In genomic region chr21:34669880-34670219, GRCh38 we compare ENCODE assay signal across 10 cellular contexts. TPM values are rescaled to one million over a fixed set of nuclear protein-coding genes. Genes with fewer than 3 reads are reported as not detected.
DNase-seq lines count a peak whose midpoint lies in the region; ATAC-seq, FAIRE-seq and TF ChIP-seq lines count a peak whose summit lies in the region.
"Not testable (repeated sequence)": the region's sequence is repeated elsewhere in the genome, so short reads cannot be mapped to it uniquely, and the experiment has no call there.
"Had no signal": no experiment of that assay in that cellular context is flagged by ENCODE, and none has a peak within 500 bp of the region (broad histone marks: within the 10 kb centered on the region; RNA-seq: fewer than 3 reads in every experiment).

No MANE protein-coding gene starts in this region.

- not testable (repeated sequence) for H3K36me3 ChIP-seq in SK-N-SH (replicated peaks in 1 of 2; ENCODE audit: control insufficient read depth in 1 of 2, insufficient read depth in 2 of 2, low read length in 1 of 2); H1 (ENCODE audit: control insufficient read depth in 2 of 4, insufficient read depth in 4 of 4, low read length in 3 of 4); iPS DF 6.9 (ENCODE audit: control insufficient read depth, insufficient read depth, low read length); naive thymus-derived CD4-positive, alpha-beta T cell (ENCODE audit: control insufficient read depth in 2 of 3, insufficient read depth in 3 of 3, low read length in 3 of 3); upper lobe of right lung

- not testable (repeated sequence) for H3K4me1 ChIP-seq in SK-N-SH (ENCODE audit: control insufficient read depth in 1 of 2, insufficient read depth in 2 of 2, low read depth in 1 of 2, low read length in 1 of 2); H1 (replicated peaks in 1 of 4; ENCODE audit: control insufficient read depth in 3 of 4, insufficient read depth in 4 of 4, low read length in 3 of 4); iPS DF 6.9 (ENCODE audit: control insufficient read depth, insufficient read depth, low read length); naive thymus-derived CD4-positive, alpha-beta T cell (ENCODE audit: control insufficient read depth in 2 of 2, insufficient read depth in 2 of 2, low read length in 2 of 2); upper lobe of right lung

- not testable (repeated sequence) for H3K27ac Mint-ChIP-seq in activated naive CD8-positive, alpha-beta T cell treated with anti-CD3 and anti-CD28 coated beads, Interleukin-2, amount 10 ng/mL, durations not matched to agents 7 days and 5 days; naive thymus-derived CD4-positive, alpha-beta T cell

- H3K4me3 ChIP-seq in GM12864 (ENCODE audit: low read depth, low read length) = peak overlapping the region; percentile 80
- H3K4me3 ChIP-seq in SK-N-SH (ENCODE audit: low read depth in 2 of 2, low read length in 1 of 2) = peak overlapping the region in 1 of 2 experiments; percentile 24; a peak in 2 of 4 replicates
- H3K4me3 ChIP-seq in H1 (ENCODE audit: extremely low read depth in 1 of 4, insufficient read depth in 2 of 4, low read depth in 3 of 4, low read length in 4 of 4) = peak overlapping the region; percentile 46 to 67 (median 56)
- H3K4me3 ChIP-seq in iPS DF 6.9 (ENCODE audit: low read length) = peak overlapping the region; percentile 38
- H3K4me3 ChIP-seq in naive thymus-derived CD4-positive, alpha-beta T cell (ENCODE audit: low read length) = peak overlapping the region; percentile 33
- peak overlapping the region; percentile 28 to 41 (median 32) for H3K4me3 ChIP-seq in skin epidermis
- peak overlapping the region; percentile 52 for H3K4me3 ChIP-seq in upper lobe of right lung

- H2BK120ac ChIP-seq in H1 (replicated peaks; ENCODE audit: low read depth, low read length) = not testable (repeated sequence)

- H2BK15ac ChIP-seq in H1 (ENCODE audit: low read length) = not testable (repeated sequence)

- not testable (repeated sequence) for H3K4ac ChIP-seq in H1 (replicated peaks; ENCODE audit: insufficient read length, low read depth, low read length)

- H3K27me3 ChIP-seq in SK-N-SH (ENCODE audit: insufficient read depth) = peaks cover 79% of the 10 kb centered on the region
- H3K27me3 ChIP-seq in H1 (replicated peaks in 1 of 4; ENCODE audit: control insufficient read depth in 3 of 4, extremely low read depth in 1 of 4, insufficient read depth in 3 of 4, low read length in 3 of 4) = peaks cover 22 to 50% (median 40%) of the 10 kb centered on the region in 4 experiments
- H3K27me3 ChIP-seq in iPS DF 6.9 (ENCODE audit: control insufficient read depth, insufficient read depth, low read length) = peaks cover 17% of the 10 kb centered on the region
- H3K27me3 ChIP-seq in naive thymus-derived CD4-positive, alpha-beta T cell (ENCODE audit: control insufficient read depth in 2 of 2, insufficient read depth in 2 of 2, low read length in 2 of 2) = not testable (repeated sequence)
- peaks cover 29% of the 10 kb centered on the region for H3K27me3 ChIP-seq in upper lobe of right lung

- not testable (repeated sequence) for H3K79me2 ChIP-seq in SK-N-SH (ENCODE audit: insufficient read depth); H1 (ENCODE audit: control insufficient read depth in 1 of 2, insufficient read depth in 2 of 2, low read length in 2 of 2)

- not testable (repeated sequence) for H4K91ac ChIP-seq in H1 (replicated peaks; ENCODE audit: insufficient read length, low read length)

- H3K14ac ChIP-seq in H1 (ENCODE audit: insufficient read length) = not testable (repeated sequence)

- not testable (repeated sequence) for H4K5ac ChIP-seq in H1 (ENCODE audit: insufficient read length, low read depth, low read length)

- not testable (repeated sequence) for H2BK12ac ChIP-seq in H1 (ENCODE audit: low read depth, low read length)

- H3F3A ChIP-seq in SK-N-SH (replicated peaks; ENCODE audit: insufficient read depth) = not testable (repeated sequence)

- not testable (repeated sequence) for H3K9me3 ChIP-seq in SK-N-SH; H1 (ENCODE audit: insufficient read depth in 2 of 2, low read depth in 1 of 2, low read length in 1 of 2); iPS DF 6.9 (ENCODE audit: control insufficient read depth, insufficient read depth, low read length); naive thymus-derived CD4-positive, alpha-beta T cell (ENCODE audit: control insufficient read depth in 2 of 3, low read length in 3 of 3); upper lobe of right lung

- not testable (repeated sequence) for H3K36me3 Mint-ChIP-seq in activated naive CD8-positive, alpha-beta T cell treated with anti-CD3 and anti-CD28 coated beads, Interleukin-2, amount 10 ng/mL, durations not matched to agents 7 days and 5 days; naive thymus-derived CD4-positive, alpha-beta T cell

- TF ChIP-seq RAD21 in SK-N-SH (IDR thresholded peaks at IDR 0.05; ENCODE audit: low read length); H1 (IDR thresholded peaks at IDR 0.05 in 1 of 2, conservative IDR thresholded peaks at IDR 0.05 in 1 of 2; ENCODE audit: low read depth in 2 of 2, low read length in 2 of 2): not testable (repeated sequence)

- TF ChIP-seq CTCF in GM12864 (IDR thresholded peaks at IDR 0.05; ENCODE audit: low read depth, low read length, missing control alignments); SK-N-SH (IDR thresholded peaks at IDR 0.05); H1 (IDR thresholded peaks at IDR 0.05; ENCODE audit: control extremely low read depth in 1 of 3, insufficient read depth in 1 of 3, low read depth in 1 of 3, low read length in 3 of 3); upper lobe of right lung (IDR thresholded peaks at IDR 0.05): not testable (repeated sequence)

- intact Hi-C loops in naive thymus-derived CD4-positive, alpha-beta T cell (cut with micrococcal nuclease); upper lobe of right lung (cut with DNase I): not testable (repeated sequence)

- not testable (repeated sequence) for H3K9me3 Mint-ChIP-seq in activated naive CD8-positive, alpha-beta T cell treated with anti-CD3 and anti-CD28 coated beads, Interleukin-2, amount 10 ng/mL, durations not matched to agents 7 days and 5 days; naive thymus-derived CD4-positive, alpha-beta T cell

- POLR2A ChIA-PET in SK-N-SH (lab: Yijun Ruan, JAX); activated naive CD8-positive, alpha-beta T cell treated with anti-CD3 and anti-CD28 coated beads, Interleukin-2, amount 10 ng/mL, durations not matched to agents 7 days and 5 days (lab: Charles Lee); H1 (lab: Charles Lee; ENCODE audit: partially characterized antibody); naive thymus-derived CD4-positive, alpha-beta T cell (lab: Charles Lee): not testable (repeated sequence)

- H3K27me3 Mint-ChIP-seq in activated naive CD8-positive, alpha-beta T cell treated with anti-CD3 and anti-CD28 coated beads, Interleukin-2, amount 10 ng/mL, durations not matched to agents 7 days and 5 days = peaks cover 64% of the 10 kb centered on the region
- H3K27me3 Mint-ChIP-seq in naive thymus-derived CD4-positive, alpha-beta T cell = peaks cover 35 to 76% (median 51%) of the 10 kb centered on the region in 5 donors

- H4K8ac ChIP-seq in H1 (ENCODE audit: extremely low read depth, insufficient read depth, low read length) = not testable (repeated sequence)

- not testable (repeated sequence) for H3K18ac ChIP-seq in H1 (ENCODE audit: extremely low read depth, low read length)

- DNase-seq in GM12864 (ENCODE audit: low read depth); SK-N-SH; activated naive CD8-positive, alpha-beta T cell treated with anti-CD3 and anti-CD28 coated beads, Interleukin-2, amount 10 ng/mL, durations not matched to agents 7 days and 5 days; H1 (ENCODE audit: low read depth in 1 of 2, low spot score in 2 of 2); iPS DF 6.9 (ENCODE audit: low read depth, low spot score); naive thymus-derived CD4-positive, alpha-beta T cell; upper lobe of right lung: not testable (repeated sequence)

- not testable (repeated sequence) for H2AK5ac ChIP-seq in H1 (ENCODE audit: low read depth, low read length)

- not testable (repeated sequence) for FAIRE-seq in H1 (lab: Jason Lieb, UNC)

- H3K23ac ChIP-seq in H1 (ENCODE audit: insufficient read length) = not testable (repeated sequence)

- H3K79me1 ChIP-seq in H1 (ENCODE audit: low read depth, low read length) = not testable (repeated sequence)

- not testable (repeated sequence) for TF ChIP-seq EP300 in SK-N-SH (IDR thresholded peaks at IDR 0.05; ENCODE audit: borderline replicate concordance in 1 of 2, low read depth in 1 of 2, low read length in 1 of 2); H1 (IDR thresholded peaks at IDR 0.05; ENCODE audit: borderline replicate concordance in 1 of 2, low read depth in 2 of 2, low read length in 2 of 2)

- H3K9ac ChIP-seq in SK-N-SH; H1 (replicated peaks in 1 of 4; ENCODE audit: extremely low read depth in 1 of 4, low read depth in 3 of 4, low read length in 3 of 4): not testable (repeated sequence)

- not testable (repeated sequence) for TF ChIP-seq POLR2A in H1 (IDR thresholded peaks at IDR 0.05; ENCODE audit: control extremely low read depth in 1 of 2, low read depth in 2 of 2, low read length in 2 of 2)

- H3K4me1 Mint-ChIP-seq in activated naive CD8-positive, alpha-beta T cell treated with anti-CD3 and anti-CD28 coated beads, Interleukin-2, amount 10 ng/mL, durations not matched to agents 7 days and 5 days = not testable (repeated sequence)
- H3K4me1 Mint-ChIP-seq in naive thymus-derived CD4-positive, alpha-beta T cell = peaks cover 7 to 24% (median 17%) of the 10 kb centered on the region in 7 donors

- 6% methylated on average over 15 of the region's 46 CpGs for WGBS in SK-N-SH (ENCODE audit: low lambda C conversion rate)
- 0% methylated on average over 1 of the region's 46 CpGs; no CpG with 5 or more reads in 1 of the 2 experiments for WGBS in H1 (ENCODE audit: extremely low coverage in 1 of 2, insufficient coverage in 1 of 2, insufficient read length in 1 of 2, insufficient replicate concordance in 2 of 2, low coverage in 1 of 2, low lambda C conversion rate in 2 of 2, missing lambda C conversion rate in 1 of 2), 2 experiments
- WGBS in iPS DF 6.9 (ENCODE audit: insufficient coverage, insufficient read length) = no CpG with 5 or more reads among the region's 46 CpGs

- H4K20me1 ChIP-seq in SK-N-SH (ENCODE audit: insufficient read depth); H1 (replicated peaks in 1 of 2; ENCODE audit: control insufficient read depth in 1 of 2, insufficient read depth in 2 of 2, low read length in 2 of 2): not testable (repeated sequence)

- not testable (repeated sequence) for ATAC-seq in activated naive CD8-positive, alpha-beta T cell treated with anti-CD3 and anti-CD28 coated beads, Interleukin-2, amount 10 ng/mL, durations not matched to agents 7 days and 5 days (ENCODE audit: low read depth); naive thymus-derived CD4-positive, alpha-beta T cell; upper lobe of right lung

- H3K4me3 Mint-ChIP-seq in activated naive CD8-positive, alpha-beta T cell treated with anti-CD3 and anti-CD28 coated beads, Interleukin-2, amount 10 ng/mL, durations not matched to agents 7 days and 5 days = peak overlapping the region; percentile 71
- peak overlapping the region in 7 of 10 donors; percentile 9 to 83 (median 63) for H3K4me3 Mint-ChIP-seq in naive thymus-derived CD4-positive, alpha-beta T cell

- CTCF ChIA-PET in SK-N-SH (lab: Yijun Ruan, JAX) = interaction anchor here (2.6 to 4.5 kb wide), 2 partner anchors 18 to 23 kb away, joined by 8 to 26 read pairs; no protein-coding TSS in a partner anchor
- CTCF ChIA-PET in H1 (lab: Charles Lee; ENCODE audit: partially characterized antibody) = interaction anchor here (1.0 kb wide), 2 partner anchors 25 to 67 kb away, joined by 3 read pairs; no protein-coding TSS in a partner anchor
- CTCF ChIA-PET in naive thymus-derived CD4-positive, alpha-beta T cell (lab: Charles Lee) = not testable (repeated sequence)

- H3K27ac ChIP-seq in SK-N-SH (ENCODE audit: low read depth in 2 of 2, low read length in 1 of 2); H1 (ENCODE audit: low read depth, low read length); iPS DF 6.9 (ENCODE audit: low read length); naive thymus-derived CD4-positive, alpha-beta T cell (ENCODE audit: low read depth, low read length): not testable (repeated sequence)
- H3K27ac ChIP-seq in skin epidermis (peak overlapping the region in 15 of 21 experiments; percentile 2 to 91 (median 63)), upper lobe of right lung (peak overlapping the region; percentile 47)

- not testable (repeated sequence) for H3K9me2 ChIP-seq in SK-N-SH

- H2BK20ac ChIP-seq in H1 (ENCODE audit: low read length) = not testable (repeated sequence)

- peaks cover 16% of the 10 kb centered on the region; the same call in 1 of the 2 replicates for H3K23me2 ChIP-seq in H1 (ENCODE audit: low read depth, low read length)

- H2AFZ ChIP-seq in SK-N-SH (ENCODE audit: low read depth); H1 (ENCODE audit: low read length): not testable (repeated sequence)

- H3K4me2 ChIP-seq in SK-N-SH = 0 out of 2 replicates have a peak overlapping the region, but pooled peaks have one; percentile 15
- peak overlapping the region; percentile 68 to 71 for H3K4me2 ChIP-seq in H1 (ENCODE audit: insufficient read depth in 1 of 2, low read depth in 2 of 2, low read length in 2 of 2)

- not testable (repeated sequence) for H2BK5ac ChIP-seq in H1 (ENCODE audit: low read depth, low read length)

- not testable (repeated sequence) for H3K56ac ChIP-seq in H1 (replicated peaks; ENCODE audit: insufficient read length, low read depth, low read length)

RNA-seq across cellular contexts. Expression of gene CLIC6, which starts 1.1 kb away (rescaled TPM):
- polyA plus RNA-seq in SK-N-SH (2012; rRNA removed) = 0.03 and 0.08 TPM in 2 replicates
- 0.09 and 0.10 TPM in 2 replicates for polyA plus RNA-seq in SK-N-SH (2012; cell fraction: cytosol; rRNA removed)
- polyA plus RNA-seq in SK-N-SH (2012; cell fraction: nucleus; rRNA removed) = 0.02 and 0.06 TPM in 2 replicates
- total RNA-seq in activated naive CD8-positive, alpha-beta T cell treated with anti-CD3 and anti-CD28 coated beads, Interleukin-2, amount 10 ng/mL, durations not matched to agents 7 days and 5 days = under 1 TPM; 0.37 to 0.42 TPM
- 1.3 and 1.6 TPM in 2 replicates for total RNA-seq in H1 (2021; fragmentation: NEBNext Ultra II Directional; extraction: Animal tissue kit (Norgen Biotek cat#: 25700))
- 0.30 and 0.42 TPM in 2 replicates for polyA plus RNA-seq in H1 (2011; rRNA removed)
- polyA plus RNA-seq in H1 (2011; cell fraction: cytosol; rRNA removed) = 0.37 TPM
- polyA plus RNA-seq in H1 (2011; cell fraction: nucleus; rRNA removed) = 0.21 TPM
- 1.5 to 2.1 TPM (median 1.9 TPM) in 4 replicates for polyA plus RNA-seq in H1 (2012, experiment 1 of 2)
- polyA plus RNA-seq in H1 (2012, experiment 2 of 2) = 0.68 TPM
- polyA plus RNA-seq in H1 (2013, experiment 1 of 2) = 0.91 TPM
- polyA plus RNA-seq in H1 (2013, experiment 2 of 2) = 1.0 TPM
- polyA minus RNA-seq in H1 (2011; rRNA and poly(A)+ RNA removed) = 0.19 and 0.29 TPM in 2 replicates
- polyA minus RNA-seq in H1 (2011; cell fraction: cytosol; rRNA and poly(A)+ RNA removed) = 0.37 TPM
- polyA minus RNA-seq in H1 (2011; cell fraction: nucleus; rRNA and poly(A)+ RNA removed) = 0.20 TPM
- under 1 TPM in 4 of 5 experiments, not detected in 1; 0.19 to 0.56 (median 0.28) TPM for total RNA-seq in naive thymus-derived CD4-positive, alpha-beta T cell
- polyA plus RNA-seq in naive thymus-derived CD4-positive, alpha-beta T cell = under 1 TPM in 1 of 2 donors, not detected in 1; 0.12 TPM
- total RNA-seq in upper lobe of right lung = 12.3 TPM
- total RNA-seq: activated B cell treated with CpG ODN at 0.5 μM for 24 hours had no signal
- polyA plus RNA-seq: CD14-positive monocyte had no signal

RNA-seq across cellular contexts. Expression of gene RCAN1, which starts 54.9 kb away (rescaled TPM):
- polyA plus RNA-seq in SK-N-SH (2012; rRNA removed) (16.7 and 22.0 TPM in 2 replicates), H1 (2011; rRNA removed) (1.7 and 1.8 TPM in 2 replicates)
- 20.4 and 26.4 TPM in 2 replicates for polyA plus RNA-seq in SK-N-SH (2012; cell fraction: cytosol; rRNA removed)
- polyA plus RNA-seq in SK-N-SH (2012; cell fraction: nucleus; rRNA removed) = 22.9 and 37.4 TPM in 2 replicates
- total RNA-seq in activated naive CD8-positive, alpha-beta T cell treated with anti-CD3 and anti-CD28 coated beads, Interleukin-2, amount 10 ng/mL, durations not matched to agents 7 days and 5 days = 1 to 10 TPM; 7.3 to 7.4 TPM
- 5.5 and 6.4 TPM in 2 replicates for total RNA-seq in H1 (2021; fragmentation: NEBNext Ultra II Directional; extraction: Animal tissue kit (Norgen Biotek cat#: 25700))
- 2.8 TPM for polyA plus RNA-seq in H1 (2011; cell fraction: cytosol; rRNA removed)
- 1.5 TPM for polyA plus RNA-seq in H1 (2011; cell fraction: nucleus; rRNA removed)
- polyA plus RNA-seq in H1 (2012, experiment 1 of 2) = 3.3 to 5.0 TPM (median 4.3 TPM) in 4 replicates
- polyA plus RNA-seq in H1 (2012, experiment 2 of 2) = 1.3 TPM
- polyA plus RNA-seq in H1 (2013, experiment 1 of 2) = 4.2 TPM
- polyA plus RNA-seq in H1 (2013, experiment 2 of 2) = 3.8 TPM
- polyA minus RNA-seq in H1 (2011; rRNA and poly(A)+ RNA removed) = 1.9 and 3.7 TPM in 2 replicates
- polyA minus RNA-seq in H1 (2011; cell fraction: cytosol; rRNA and poly(A)+ RNA removed) = 2.5 TPM
- 3.8 TPM for polyA minus RNA-seq in H1 (2011; cell fraction: nucleus; rRNA and poly(A)+ RNA removed)
- 1 to 10 TPM; 3.0 to 8.1 (median 4.9) TPM for total RNA-seq in naive thymus-derived CD4-positive, alpha-beta T cell
- 10 to 100 TPM; 12.6 to 15.3 TPM for polyA plus RNA-seq in naive thymus-derived CD4-positive, alpha-beta T cell
- 26.9 TPM for total RNA-seq in upper lobe of right lung
